Comparison of ENCODE assay signal across 1 cellular context in the genomic region with DNA sequence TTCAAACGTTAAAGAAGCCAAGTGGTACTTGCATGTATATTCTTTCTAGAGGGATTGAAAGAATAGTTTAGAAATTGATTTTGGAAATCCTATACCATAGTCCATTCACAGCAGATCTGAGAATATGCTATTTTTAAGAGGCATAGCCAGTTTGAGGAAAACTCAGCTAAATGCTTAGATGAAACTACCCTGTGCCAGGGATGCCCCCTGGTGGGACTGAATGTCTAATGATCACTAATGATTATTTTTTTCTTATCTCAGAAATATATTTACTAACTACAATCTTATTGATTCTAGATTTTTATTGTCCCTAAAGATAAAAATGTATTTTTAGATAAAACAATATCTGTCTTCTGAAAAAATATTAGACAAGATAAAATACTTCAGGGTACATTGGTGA.
TF ChIP-seq lines count a peak whose summit lies in the region.

No MANE protein-coding gene starts in this region.

TF ChIP-seq in HCT116, 20 proteins besides CTCF, POLR2A, EP300 and RAD21 (continued from another document):
- TF ChIP-seq POLR2AphosphoS5 (IDR thresholded peaks at IDR 0.05; ENCODE audit: low read depth, low read length) = no peak
- TF ChIP-seq CBX3 (IDR thresholded peaks at IDR 0.05; ENCODE audit: low read depth) = no peak
- no peak for TF ChIP-seq SP1 (IDR thresholded peaks at IDR 0.05; ENCODE audit: low read depth)
- TF ChIP-seq JUND (IDR thresholded peaks at IDR 0.05) = no peak
- no peak for TF ChIP-seq EGR1 (IDR thresholded peaks at IDR 0.05; ENCODE audit: low read depth)
- no peak for TF ChIP-seq SIN3A (IDR thresholded peaks at IDR 0.05; ENCODE audit: low read depth)
- TF ChIP-seq SRF (IDR thresholded peaks at IDR 0.05; ENCODE audit: low read depth) = no peak
- TF ChIP-seq, protein P1, sequence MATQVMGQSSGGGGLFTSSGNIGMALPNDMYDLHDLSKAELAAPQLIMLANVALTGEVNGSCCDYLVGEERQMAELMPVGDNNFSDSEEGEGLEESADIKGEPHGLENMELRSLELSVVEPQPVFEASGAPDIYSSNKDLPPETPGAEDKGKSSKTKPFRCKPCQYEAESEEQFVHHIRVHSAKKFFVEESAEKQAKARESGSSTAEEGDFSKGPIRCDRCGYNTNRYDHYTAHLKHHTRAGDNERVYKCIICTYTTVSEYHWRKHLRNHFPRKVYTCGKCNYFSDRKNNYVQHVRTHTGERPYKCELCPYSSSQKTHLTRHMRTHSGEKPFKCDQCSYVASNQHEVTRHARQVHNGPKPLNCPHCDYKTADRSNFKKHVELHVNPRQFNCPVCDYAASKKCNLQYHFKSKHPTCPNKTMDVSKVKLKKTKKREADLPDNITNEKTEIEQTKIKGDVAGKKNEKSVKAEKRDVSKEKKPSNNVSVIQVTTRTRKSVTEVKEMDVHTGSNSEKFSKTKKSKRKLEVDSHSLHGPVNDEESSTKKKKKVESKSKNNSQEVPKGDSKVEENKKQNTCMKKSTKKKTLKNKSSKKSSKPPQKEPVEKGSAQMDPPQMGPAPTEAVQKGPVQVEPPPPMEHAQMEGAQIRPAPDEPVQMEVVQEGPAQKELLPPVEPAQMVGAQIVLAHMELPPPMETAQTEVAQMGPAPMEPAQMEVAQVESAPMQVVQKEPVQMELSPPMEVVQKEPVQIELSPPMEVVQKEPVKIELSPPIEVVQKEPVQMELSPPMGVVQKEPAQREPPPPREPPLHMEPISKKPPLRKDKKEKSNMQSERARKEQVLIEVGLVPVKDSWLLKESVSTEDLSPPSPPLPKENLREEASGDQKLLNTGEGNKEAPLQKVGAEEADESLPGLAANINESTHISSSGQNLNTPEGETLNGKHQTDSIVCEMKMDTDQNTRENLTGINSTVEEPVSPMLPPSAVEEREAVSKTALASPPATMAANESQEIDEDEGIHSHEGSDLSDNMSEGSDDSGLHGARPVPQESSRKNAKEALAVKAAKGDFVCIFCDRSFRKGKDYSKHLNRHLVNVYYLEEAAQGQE (IDR thresholded peaks at IDR 0.05; ENCODE audit: low read depth) = no peak
- TF ChIP-seq ZNF274 (IDR thresholded peaks at IDR 0.05; ENCODE audit: low read depth, low read length) = no peak
- TF ChIP-seq TCF7L2 (IDR thresholded peaks at IDR 0.05; ENCODE audit: borderline replicate concordance, extremely low read depth, insufficient read depth, insufficient read length) = no peak
- no peak for TF ChIP-seq EZH2 (IDR thresholded peaks at IDR 0.05)
